17 cellular contexts compared by ENCODE assay signal in the genomic region with DNA sequence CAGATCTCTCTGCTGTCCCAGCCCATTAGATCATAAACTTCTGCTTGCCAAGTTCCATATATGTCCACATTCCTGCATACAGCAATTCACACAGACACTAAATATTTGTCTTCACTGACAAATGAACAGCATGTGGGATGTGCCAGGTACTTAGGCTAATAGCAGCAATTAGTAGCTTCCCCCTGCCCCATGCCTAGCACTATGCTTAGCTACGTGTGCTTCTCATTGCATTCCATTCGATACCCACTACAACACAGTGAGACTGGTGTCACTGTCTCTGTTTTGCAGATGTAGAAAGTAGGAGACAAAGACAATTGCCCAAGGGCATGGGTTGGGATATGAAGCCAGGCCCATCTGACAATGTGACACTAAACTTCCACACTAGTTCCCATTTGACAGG.
"Had no signal": no experiment of that assay in that cellular context is flagged by ENCODE, and none has a peak within 500 bp of the region (broad histone marks: within the 10 kb centered on the region; RNA-seq: fewer than 3 reads in every experiment).

No MANE protein-coding gene starts in this region.

- H3K4me3 Mint-ChIP-seq: activated naive CD4-positive, alpha-beta T cell treated with anti-CD3 and anti-CD28 coated beads, Interleukin-2, amount 10 ng/mL, durations not matched to agents 7 days and 5 days; nephron; stimulated activated naive CD8-positive, alpha-beta T cell treated with anti-CD3 and anti-CD28 coated beads, Interleukin-15, Interleukin-2, amounts not matched to agents 100 ng/mL and 50 ng/mL, for 24 hours had no signal

- H3K36me3 Mint-ChIP-seq: activated naive CD4-positive, alpha-beta T cell treated with anti-CD3 and anti-CD28 coated beads, Interleukin-2, amount 10 ng/mL, durations not matched to agents 7 days and 5 days had no signal

- DNase-seq: activated CD4-positive, alpha-beta T cell treated with anti-CD3 and anti-CD28 coated beads for 1 hour; activated effector memory CD4-positive, alpha-beta T cell treated with anti-CD3 and anti-CD28 coated beads, Interleukin-2, amount 50 U/mL, for 16 hours; activated naive CD4-positive, alpha-beta T cell treated with anti-CD3 and anti-CD28 coated beads, Interleukin-2, amount 10 ng/mL, durations not matched to agents 7 days and 5 days; anterior cingulate cortex; body of pancreas; erythroblast; foreskin keratinocyte; left ventricle myocardium superior; pancreas; psoas muscle; stimulated activated CD4-positive, alpha-beta T cell treated with anti-CD3 and anti-CD28 coated beads, Interleukin-4, amount 100 ng/mL, for 24 hours; substantia nigra; tibial artery; WERI-Rb-1 had no signal

- H3K27me3 Mint-ChIP-seq: stimulated activated naive CD8-positive, alpha-beta T cell treated with anti-CD3 and anti-CD28 coated beads, Interleukin-15, Interleukin-2, amounts not matched to agents 100 ng/mL and 50 ng/mL, for 24 hours had no signal

- H3K4me3 ChIP-seq: body of pancreas, pancreas, psoas muscle, right atrium auricular region, tibial artery had no signal

- H3K27me3 ChIP-seq: body of pancreas, pancreas, right atrium auricular region had no signal

- H3K27ac Mint-ChIP-seq: activated naive CD4-positive, alpha-beta T cell treated with anti-CD3 and anti-CD28 coated beads, Interleukin-2, amount 10 ng/mL, durations not matched to agents 7 days and 5 days; nephron; stimulated activated naive CD8-positive, alpha-beta T cell treated with anti-CD3 and anti-CD28 coated beads, Interleukin-15, Interleukin-2, amounts not matched to agents 100 ng/mL and 50 ng/mL, for 24 hours had no signal

- H3K9me3 ChIP-seq: body of pancreas, pancreas, psoas muscle, right atrium auricular region, tibial artery had no signal

- H3K9me3 Mint-ChIP-seq: activated naive CD4-positive, alpha-beta T cell treated with anti-CD3 and anti-CD28 coated beads, Interleukin-2, amount 10 ng/mL, durations not matched to agents 7 days and 5 days; stimulated activated naive CD8-positive, alpha-beta T cell treated with anti-CD3 and anti-CD28 coated beads, Interleukin-15, Interleukin-2, amounts not matched to agents 100 ng/mL and 50 ng/mL, for 24 hours had no signal

- H3K36me3 ChIP-seq: pancreas, right atrium auricular region, tibial artery, WERI-Rb-1 had no signal

- ATAC-seq: body of pancreas, foreskin keratinocyte, left ventricle myocardium superior, pancreas, psoas muscle had no signal

- H3K4me1 ChIP-seq: body of pancreas, pancreas, psoas muscle, right atrium auricular region, tibial artery had no signal

- H3K27ac ChIP-seq: body of pancreas, foreskin keratinocyte, pancreas, psoas muscle, right atrium auricular region, tibial artery, WERI-Rb-1 had no signal
